In the genomic region with DNA sequence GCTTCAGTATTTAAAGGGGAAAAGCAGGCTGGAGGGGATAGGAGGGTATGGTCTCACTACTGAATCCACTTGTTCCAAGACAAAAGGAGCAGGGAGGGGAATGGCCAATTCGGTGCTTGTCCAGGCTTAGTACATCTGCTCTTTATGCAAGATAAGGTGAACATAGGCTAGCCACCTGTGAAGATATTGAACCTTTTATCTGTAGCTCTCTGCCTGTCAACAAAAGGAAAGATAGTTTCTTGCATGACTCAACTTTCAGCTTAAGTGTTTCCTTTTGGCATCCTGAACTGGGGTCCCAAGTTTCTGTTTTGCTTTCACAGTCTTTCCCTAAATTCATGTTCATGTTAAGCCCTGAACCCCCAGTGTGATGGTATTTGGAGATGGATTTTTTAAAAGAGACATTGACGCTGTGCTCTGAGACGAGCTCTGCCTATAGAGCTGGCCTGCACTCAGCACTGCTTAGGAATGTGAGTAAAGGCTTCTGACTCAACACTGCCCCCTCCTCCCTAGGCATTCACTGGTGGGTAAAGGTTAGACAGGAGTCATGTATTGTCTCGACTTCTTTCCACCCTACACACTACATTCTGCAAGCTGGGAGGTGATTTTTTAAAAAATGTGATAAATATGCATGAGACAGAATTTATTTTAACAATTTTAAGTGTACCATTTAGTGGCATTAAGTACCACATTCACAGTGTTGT, we compare ENCODE assay signal across 1 cellular context.
TF ChIP-seq lines count a peak whose summit lies in the region.

No MANE protein-coding gene starts in this region.

TF ChIP-seq in H1, 55 proteins besides CTCF, POLR2A, EP300 and RAD21:
- TF ChIP-seq RNF2 (IDR thresholded peaks at IDR 0.05; ENCODE audit: borderline replicate concordance, low read depth, low read length, missing control alignments, poor library complexity, severe bottlenecking) (no peak), BCL11A (IDR thresholded peaks at IDR 0.05; ENCODE audit: low read depth in 2 of 2, low read length in 2 of 2) (no peak), TCF12 (IDR thresholded peaks at IDR 0.05; ENCODE audit: low read depth, low read length) (no peak), SP4 (IDR thresholded peaks at IDR 0.05; ENCODE audit: low read length) (no peak), TAF7 (optimal IDR thresholded peaks at IDR 0.05; ENCODE audit: borderline replicate concordance, low read depth, low read length) (no peak), TEAD4 (IDR thresholded peaks at IDR 0.05; ENCODE audit: low read depth, low read length) (peak; percentile 86), POU5F1 (IDR thresholded peaks at IDR 0.05; ENCODE audit: low read depth, low read length) (no peak), ASH2L (IDR thresholded peaks at IDR 0.05; ENCODE audit: low read length) (peak; percentile 47), JUND (IDR thresholded peaks at IDR 0.05; ENCODE audit: low read length) (0 out of 2 replicates have a peak, but pooled peaks have one; percentile 55)
